Comparison of ENCODE assay signal across 1 cellular context in genomic region chr2:73116182-73116960, GRCh38.
TF ChIP-seq lines count a peak whose summit lies in the region.

No MANE protein-coding gene starts in this region.

TF ChIP-seq in K562, 482 proteins besides CTCF, POLR2A, EP300 and RAD21:
- TF ChIP-seq SRSF7 (optimal IDR thresholded peaks at IDR 0.05; ENCODE audit: low read depth, low read length) (no peak), RBM25 (IDR thresholded peaks at IDR 0.05; ENCODE audit: low read depth, low read length, severe bottlenecking) (peak; percentile 73), U2AF2 (optimal IDR thresholded peaks at IDR 0.05; ENCODE audit: low read depth, low read length) (no peak), TRIM25 (IDR thresholded peaks at IDR 0.05; ENCODE audit: borderline replicate concordance) (no peak), L3MBTL2 (IDR thresholded peaks at IDR 0.05) (no peak), CBX3 (IDR thresholded peaks at IDR 0.05; ENCODE audit: borderline replicate concordance in 1 of 2, low read length in 2 of 2) (no peak), BCOR (IDR thresholded peaks at IDR 0.05) (peak; percentile 67; the same call in 1 of the 2 replicates), ESRRA (IDR thresholded peaks at IDR 0.05; ENCODE audit: borderline replicate concordance, low read depth) (peak; percentile 86), SP1 (CRISPR knock-in tag; IDR thresholded peaks at IDR 0.05) (no peak), TCF7 (IDR thresholded peaks at IDR 0.05; ENCODE audit: borderline replicate concordance) (no peak), ZBTB17 (CRISPR knock-in tag; IDR thresholded peaks at IDR 0.05) (no peak), CHCHD3 (CRISPR knock-in tag; IDR thresholded peaks at IDR 0.05) (no peak), RFX7 (CRISPR knock-in tag; IDR thresholded peaks at IDR 0.05) (no peak), ZNF263 (CRISPR knock-in tag; IDR thresholded peaks at IDR 0.05; ENCODE audit: borderline replicate concordance) (0 out of 2 replicates have a peak, but pooled peaks have one; percentile 35), KDM1A (IDR thresholded peaks at IDR 0.05) (peak in 1 of 2 experiments; percentile 37; a peak in 1 of 4 replicates)
- TF ChIP-seq, protein P1, sequence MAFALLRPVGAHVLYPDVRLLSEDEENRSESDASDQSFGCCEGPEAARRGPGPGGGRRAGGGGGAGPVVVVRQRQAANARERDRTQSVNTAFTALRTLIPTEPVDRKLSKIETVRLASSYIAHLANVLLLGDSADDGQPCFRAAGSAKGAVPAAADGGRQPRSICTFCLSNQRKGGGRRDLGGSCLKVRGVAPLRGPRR (CRISPR knock-in tag; IDR thresholded peaks at IDR 0.05): no peak
TF ChIP-seq in K562: peak in this region for 5.
